ENCODE assay signal across 8 cellular contexts in genomic region chr16:8868272-8869211, GRCh38. TPM values are rescaled to one million over a fixed set of nuclear protein-coding genes. Genes with fewer than 3 reads are reported as not detected.
A peak's percentile ranks its signal among the peaks of the same experiment; 100 is the strongest.
DNase-seq lines count a peak whose midpoint lies in the region; ATAC-seq and FAIRE-seq lines count a peak whose summit lies in the region.

Gene CARHSP1 (minus strand): TSS chr16:8869006. CDS start chr16:8859328, 9,678 bp downstream.

- peak within 1 kb of the TSS; percentile 92 for H3K27ac ChIP-seq in Karpas-422 (ENCODE audit: low read length)

- H3K9ac ChIP-seq in Karpas-422 (ENCODE audit: low read length): peak within 1 kb of the TSS; percentile 96

- no peaks in the 10 kb centered on the region for H3K9me3 Mint-ChIP-seq in activated T-helper 1 cell treated with anti-CD3 and anti-CD28 coated beads, Interleukin-12 subunit alpha, Interleukin-12 subunit beta, Interleukin-2, Interleukin-4 antibody, amounts not matched to agents 30 ng/mL and 10 ng/mL and 1 ng/mL, durations not matched to agents 14 hours and 24 hours and 36 hours
- H3K9me3 Mint-ChIP-seq in naive thymus-derived CD8-positive, alpha-beta T cell: no peaks in the 10 kb centered on the region

- H3K9me3 ChIP-seq in Karpas-422 (ENCODE audit: low read length): no peaks in the 10 kb centered on the region

- H3K4me1 ChIP-seq in Karpas-422 (ENCODE audit: low read length): peaks cover 63% of the 10 kb centered on the region

- peak; percentile 85 for DNase-seq in DMS79 treated with DMSO at 0.1 percent for 48 hours (lab: John Stamatoyannopoulos, UW)
- peak; percentile 97 for DNase-seq in Karpas-422
- DNase-seq in RCC 7860 (ENCODE audit: low spot score): peak; percentile 71
- DNase-seq in activated T-helper 1 cell treated with anti-CD3 and anti-CD28 coated beads, Interleukin-12 subunit alpha, Interleukin-12 subunit beta, Interleukin-2, Interleukin-4 antibody, amounts not matched to agents 30 ng/mL and 10 ng/mL and 1 ng/mL, durations not matched to agents 14 hours and 24 hours and 36 hours (ENCODE audit: low spot score): peak; percentile 79
- DNase-seq in fibroblast of gingiva (ENCODE audit: low read depth): peak; percentile 82
- peak; percentile 65 to 85 (median 77) for DNase-seq in naive thymus-derived CD8-positive, alpha-beta T cell
- peak; percentile 84 for DNase-seq in stimulated activated naive CD4-positive, alpha-beta T cell treated with Interleukin-2 at 50 U/mL for 16 hours (lab: John Stamatoyannopoulos, UW)

- H4K20me1 ChIP-seq in Karpas-422 (ENCODE audit: insufficient read depth, low read depth, low read length): peaks cover 17% of the 10 kb centered on the region

- no peaks in the 10 kb centered on the region for H3K27me3 ChIP-seq in Karpas-422 (ENCODE audit: low read length)

- H3K4me2 ChIP-seq in Karpas-422 (ENCODE audit: low read depth, low read length, poor library complexity, severe bottlenecking): peak within 1 kb of the TSS; percentile 93

- no peaks in the 10 kb centered on the region for H3K27me3 Mint-ChIP-seq in activated T-helper 1 cell treated with anti-CD3 and anti-CD28 coated beads, Interleukin-12 subunit alpha, Interleukin-12 subunit beta, Interleukin-2, Interleukin-4 antibody, amounts not matched to agents 30 ng/mL and 10 ng/mL and 1 ng/mL, durations not matched to agents 14 hours and 24 hours and 36 hours (ENCODE audit: insufficient read depth)
- H3K27me3 Mint-ChIP-seq in naive thymus-derived CD8-positive, alpha-beta T cell: no peaks in the 10 kb centered on the region

- H3K4me1 Mint-ChIP-seq in activated T-helper 1 cell treated with anti-CD3 and anti-CD28 coated beads, Interleukin-12 subunit alpha, Interleukin-12 subunit beta, Interleukin-2, Interleukin-4 antibody, amounts not matched to agents 30 ng/mL and 10 ng/mL and 1 ng/mL, durations not matched to agents 14 hours and 24 hours and 36 hours (ENCODE audit: low read depth): peaks cover 46% of the 10 kb centered on the region
- H3K4me1 Mint-ChIP-seq in naive thymus-derived CD8-positive, alpha-beta T cell: peaks cover 32 to 62% (median 60%) of the 10 kb centered on the region in 4 donors

- H2AFZ ChIP-seq in Karpas-422 (ENCODE audit: low read length): peak within 1 kb of the TSS; percentile 80; the same call in 1 of the 2 replicates

- H3K79me2 ChIP-seq in Karpas-422 (ENCODE audit: low read length): peaks cover 44% of the 10 kb centered on the region

- ATAC-seq in GM21825 (IDR thresholded peaks at IDR 0.05; ENCODE audit: unreplicated experiment): peak; percentile 68
- peak; percentile 67 to 71 for ATAC-seq in naive thymus-derived CD8-positive, alpha-beta T cell

- H3K4me3 Mint-ChIP-seq in activated T-helper 1 cell treated with anti-CD3 and anti-CD28 coated beads, Interleukin-12 subunit alpha, Interleukin-12 subunit beta, Interleukin-2, Interleukin-4 antibody, amounts not matched to agents 30 ng/mL and 10 ng/mL and 1 ng/mL, durations not matched to agents 14 hours and 24 hours and 36 hours: peak within 1 kb of the TSS; percentile 94
- peak within 1 kb of the TSS; percentile 89 to 99 (median 95) for H3K4me3 Mint-ChIP-seq in naive thymus-derived CD8-positive, alpha-beta T cell

- H3K36me3 ChIP-seq in Karpas-422 (ENCODE audit: insufficient read depth, low read length): no peaks in the 10 kb centered on the region

- intact Hi-C loops in activated T-helper 1 cell treated with anti-CD3 and anti-CD28 coated beads, Interleukin-12 subunit alpha, Interleukin-12 subunit beta, Interleukin-2, Interleukin-4 antibody, amounts not matched to agents 30 ng/mL and 10 ng/mL and 1 ng/mL, durations not matched to agents 14 hours and 24 hours and 36 hours (cut with micrococcal nuclease): loop anchor here (1.0 to 10.0 kb wide), 8 partner anchors 12 to 1876 kb away; partner anchors contain the start of genes ABAT, HAPSTR1, METTL22 and NUBP1

- H3K36me3 Mint-ChIP-seq in activated T-helper 1 cell treated with anti-CD3 and anti-CD28 coated beads, Interleukin-12 subunit alpha, Interleukin-12 subunit beta, Interleukin-2, Interleukin-4 antibody, amounts not matched to agents 30 ng/mL and 10 ng/mL and 1 ng/mL, durations not matched to agents 14 hours and 24 hours and 36 hours (ENCODE audit: low read depth): peaks cover 2% of the 10 kb centered on the region
- no peaks in the 10 kb centered on the region for H3K36me3 Mint-ChIP-seq in naive thymus-derived CD8-positive, alpha-beta T cell

- POLR2A ChIA-PET in naive thymus-derived CD8-positive, alpha-beta T cell (lab: Charles Lee): interaction anchor here (0.7 to 3.3 kb wide), 16 partner anchors 10 to 244 kb away, joined by 3 to 33 read pairs (median 6); partner anchors contain the start of genes ABAT, HAPSTR1, PMM2 and TMEM186

- H3K27ac Mint-ChIP-seq in activated T-helper 1 cell treated with anti-CD3 and anti-CD28 coated beads, Interleukin-12 subunit alpha, Interleukin-12 subunit beta, Interleukin-2, Interleukin-4 antibody, amounts not matched to agents 30 ng/mL and 10 ng/mL and 1 ng/mL, durations not matched to agents 14 hours and 24 hours and 36 hours: peak within 1 kb of the TSS; percentile 96
- peak within 1 kb of the TSS; percentile 87 to 95 (median 93) for H3K27ac Mint-ChIP-seq in naive thymus-derived CD8-positive, alpha-beta T cell

- no peaks in the 10 kb centered on the region for H3K9me2 ChIP-seq in Karpas-422 (replicated peaks; ENCODE audit: insufficient read depth, low read length)

- peak within 1 kb of the TSS; percentile 92 for H3K4me3 ChIP-seq in Karpas-422 (ENCODE audit: low read length)

- no peak for FAIRE-seq in RCC 7860 (lab: Jason Lieb, UNC)

RNA-seq across cellular contexts. Expression of gene CARHSP1, which starts in this region (rescaled TPM):
- 48.3 and 64.4 TPM in 2 replicates for total RNA-seq in Karpas-422 (2014; rRNA removed; shearing (Covaris generic); ENCODE audit: low replicate concordance)
- 79.4 and 80.5 TPM in 2 replicates for total RNA-seq in activated T-helper 1 cell treated with anti-CD3 and anti-CD28 coated beads, Interleukin-12 subunit alpha, Interleukin-12 subunit beta, Interleukin-2, Interleukin-4 antibody, amounts not matched to agents 30 ng/mL and 10 ng/mL and 1 ng/mL, durations not matched to agents 14 hours and 24 hours and 36 hours
- 10 to 100 TPM; 59.6 to 61.2 TPM for total RNA-seq in naive thymus-derived CD8-positive, alpha-beta T cell
- polyA plus RNA-seq in naive thymus-derived CD8-positive, alpha-beta T cell: 10 to 100 TPM; 40.0 to 51.9 (median 48.5) TPM

Comparison
In these comparisons a context has a peak if more than half of its experiments do, and no peak if none do; other contexts are left out.
1. Peak in every context shown above with its lines: DNase-seq, ATAC-seq, H3K4me3 ChIP-seq and H3K27ac ChIP-seq.